In genomic region chr11:66858186-66858938, GRCh38 we compare ENCODE assay signal across 12 cellular contexts. TPM values are rescaled to one million over a fixed set of nuclear protein-coding genes. Genes with fewer than 3 reads are reported as not detected.
DNase-seq lines count a peak whose midpoint lies in the region; ATAC-seq and TF ChIP-seq lines count a peak whose summit lies in the region.
"Had no signal": no experiment of that assay in that cellular context is flagged by ENCODE, and none has a peak within 500 bp of the region (broad histone marks: within the 10 kb centered on the region; RNA-seq: fewer than 3 reads in every experiment).

No MANE protein-coding gene starts in this region.

- H3K27ac Mint-ChIP-seq in CD4-positive, alpha-beta T cell: no peak overlapping the region
- no peak overlapping the region for H3K27ac Mint-ChIP-seq in activated naive CD8-positive, alpha-beta T cell treated with anti-CD3 and anti-CD28 coated beads, Interleukin-2, amount 10 ng/mL, durations not matched to agents 7 days and 5 days
- H3K27ac Mint-ChIP-seq in natural killer cell: no peak overlapping the region

- no peaks in the 10 kb centered on the region for H3K27me3 ChIP-seq in CD4-positive, alpha-beta T cell (ENCODE audit: control insufficient read depth, insufficient read depth, low read length)
- no peaks in the 10 kb centered on the region for H3K27me3 ChIP-seq in HCT116 (ENCODE audit: insufficient read depth, low read length)

- intact Hi-C loops in CD4-positive, alpha-beta T cell (cut with DNase I, micrococcal nuclease): no loop called here
- intact Hi-C loops in HCT116 (cut with micrococcal nuclease) (no loop called here), natural killer cell (cut with micrococcal nuclease) (no loop called here)

- H3K4me3 Mint-ChIP-seq in CD4-positive, alpha-beta T cell: peak overlapping the region; percentile 42
- peak overlapping the region; percentile 81 for H3K4me3 Mint-ChIP-seq in activated naive CD8-positive, alpha-beta T cell treated with anti-CD3 and anti-CD28 coated beads, Interleukin-2, amount 10 ng/mL, durations not matched to agents 7 days and 5 days
- peak overlapping the region; percentile 86 for H3K4me3 Mint-ChIP-seq in natural killer cell

- H3K9ac ChIP-seq in HCT116 (ENCODE audit: low read length): no peak overlapping the region

- peak overlapping the region; percentile 66 to 74; a peak in 2 of 4 replicates for H3K4me3 ChIP-seq in HCT116 (replicated peaks in 1 of 2; ENCODE audit: low read depth in 1 of 2, low read length in 2 of 2)

- peaks cover 11 to 24% of the 10 kb centered on the region in 2 experiments for H3K4me1 ChIP-seq in HCT116 (ENCODE audit: control insufficient read depth in 1 of 2, insufficient read depth in 2 of 2, low read length in 2 of 2)

- TF ChIP-seq POLR2A in HCT116 (IDR thresholded peaks at IDR 0.05; ENCODE audit: borderline replicate concordance, extremely low read depth, insufficient read depth, insufficient read length): no peak

- BruUV-seq in HCT116 (replicated peaks; lab: Mats Ljungman, UMichigan): no TSS peak

- TF ChIP-seq CTCF in CD4-positive, alpha-beta T cell (IDR thresholded peaks at IDR 0.05): no peak
- TF ChIP-seq CTCF in HCT116 (IDR thresholded peaks at IDR 0.05 in 2 of 3, conservative IDR thresholded peaks at IDR 0.05 in 1 of 3; ENCODE audit: borderline replicate concordance in 1 of 3, insufficient read depth in 1 of 3, low read depth in 2 of 3, low read length in 2 of 3) (no peak), natural killer cell (IDR thresholded peaks at IDR 0.05) (no peak)

- peak overlapping the region; percentile 88 for H3K4me2 ChIP-seq in HCT116 (ENCODE audit: low read length)

- CTCF ChIA-PET in CD4-positive, alpha-beta T cell (lab: Charles Lee): no interaction called here
- CTCF ChIA-PET in HCT116 (lab: Charles Lee): interaction anchor here (1.2 kb wide), 1 partner anchor 25 kb away, joined by 5 read pairs; no protein-coding TSS in a partner anchor

- H3K9me3 Mint-ChIP-seq in CD4-positive, alpha-beta T cell: no peaks in the 10 kb centered on the region
- H3K9me3 Mint-ChIP-seq in activated naive CD8-positive, alpha-beta T cell treated with anti-CD3 and anti-CD28 coated beads, Interleukin-2, amount 10 ng/mL, durations not matched to agents 7 days and 5 days: no peaks in the 10 kb centered on the region
- no peaks in the 10 kb centered on the region for H3K9me3 Mint-ChIP-seq in natural killer cell

- no peaks in the 10 kb centered on the region for H3K4me1 Mint-ChIP-seq in CD4-positive, alpha-beta T cell (ENCODE audit: low read depth)
- peaks cover 10% of the 10 kb centered on the region for H3K4me1 Mint-ChIP-seq in activated naive CD8-positive, alpha-beta T cell treated with anti-CD3 and anti-CD28 coated beads, Interleukin-2, amount 10 ng/mL, durations not matched to agents 7 days and 5 days
- peaks cover 0 to 5% of the 10 kb centered on the region in 2 donors for H3K4me1 Mint-ChIP-seq in natural killer cell

- H3K36me3 Mint-ChIP-seq in CD4-positive, alpha-beta T cell (ENCODE audit: low read depth): no peaks in the 10 kb centered on the region
- H3K36me3 Mint-ChIP-seq in activated naive CD8-positive, alpha-beta T cell treated with anti-CD3 and anti-CD28 coated beads, Interleukin-2, amount 10 ng/mL, durations not matched to agents 7 days and 5 days: no peaks in the 10 kb centered on the region
- H3K36me3 Mint-ChIP-seq in natural killer cell: no peaks in the 10 kb centered on the region

- H3K36me3 ChIP-seq in HCT116 (ENCODE audit: control insufficient read depth in 1 of 2, insufficient read depth in 2 of 2, low read length in 2 of 2): peaks cover 0 to 4% of the 10 kb centered on the region in 2 experiments; a peak in 1 of 4 replicates

- no peaks in the 10 kb centered on the region for H3K9me2 ChIP-seq in HCT116 (ENCODE audit: insufficient read depth)

- H3K27me3 Mint-ChIP-seq in CD4-positive, alpha-beta T cell: no peaks in the 10 kb centered on the region
- no peaks in the 10 kb centered on the region for H3K27me3 Mint-ChIP-seq in activated naive CD8-positive, alpha-beta T cell treated with anti-CD3 and anti-CD28 coated beads, Interleukin-2, amount 10 ng/mL, durations not matched to agents 7 days and 5 days
- no peaks in the 10 kb centered on the region for H3K27me3 Mint-ChIP-seq in natural killer cell (ENCODE audit: low read depth in 2 of 2)

- no peak for DNase-seq in CD4-positive, alpha-beta T cell
- no peak for DNase-seq in HCT116 (ENCODE audit: low read depth, low spot score)
- no peak for DNase-seq in activated naive CD8-positive, alpha-beta T cell treated with anti-CD3 and anti-CD28 coated beads, Interleukin-2, amount 10 ng/mL, durations not matched to agents 7 days and 5 days
- no peak for DNase-seq in natural killer cell
- DNase-seq in islet precursor cell: no peak
- no peak for DNase-seq in HT-29 (ENCODE audit: low spot score)
- no peak for DNase-seq in DMS153 (lab: John Stamatoyannopoulos, UW)
- no peak for DNase-seq in activated CD4-positive, CD25-positive, alpha-beta regulatory T cell treated with anti-CD3 and anti-CD28 coated beads, Interleukin-2, amount 50 U/mL, for 72 hours
- DNase-seq: activated CD4-positive, alpha-beta T cell treated with anti-CD3 and anti-CD28 coated beads, Interleukin-2, amount 50 U/mL, for 4 hours; DMS 273 treated with DMSO at 0.1 percent for 48 hours; NCI-H446 treated with DMSO at 0.1 percent for 48 hours; Right ventricle myocardium superior had no signal

- POLR2A ChIA-PET in CD4-positive, alpha-beta T cell (lab: Charles Lee): interaction anchor here (1.1 to 1.2 kb wide), 2 partner anchors 15 to 220 kb away, joined by 3 to 5 read pairs; partner anchors contain the start of genes RBM4 and RCE1
- POLR2A ChIA-PET in HCT116 (lab: Charles Lee): interaction anchor here (0.7 kb wide), 1 partner anchor 60 kb away, joined by 3 read pairs; no protein-coding TSS in a partner anchor
- POLR2A ChIA-PET in activated naive CD8-positive, alpha-beta T cell treated with anti-CD3 and anti-CD28 coated beads, Interleukin-2, amount 10 ng/mL, durations not matched to agents 7 days and 5 days (lab: Charles Lee): interaction anchor here (0.6 kb wide), 1 partner anchor 261 kb away, joined by 3 read pairs; the partner anchor contains the start of gene KDM2A

- H4K20me1 ChIP-seq in HCT116 (ENCODE audit: insufficient read depth): no peaks in the 10 kb centered on the region

- RAD21 ChIA-PET in HCT116 (lab: Charles Lee; ENCODE audit: low non-redundant PET in 1 of 2, low total read pairs in 2 of 2, uncharacterized antibody in 2 of 2, unreplicated experiment in 2 of 2): no interaction called here

- no peaks in the 10 kb centered on the region for H3K9me3 ChIP-seq in CD4-positive, alpha-beta T cell (ENCODE audit: control insufficient read depth, low read length)
- no peaks in the 10 kb centered on the region for H3K9me3 ChIP-seq in HCT116 (ENCODE audit: control insufficient read depth in 1 of 2, insufficient read depth in 1 of 2, low read depth in 1 of 2, low read length in 2 of 2)

- H3K79me2 ChIP-seq in HCT116 (ENCODE audit: insufficient read depth, low read length): peaks cover 23% of the 10 kb centered on the region

- no peak for TF ChIP-seq RAD21 in HCT116 (IDR thresholded peaks at IDR 0.05; ENCODE audit: low read depth)

- no peak for ATAC-seq in CD4-positive, alpha-beta T cell (ENCODE audit: poor library complexity)
- ATAC-seq in HCT116: no peak
- ATAC-seq in activated naive CD8-positive, alpha-beta T cell treated with anti-CD3 and anti-CD28 coated beads, Interleukin-2, amount 10 ng/mL, durations not matched to agents 7 days and 5 days (ENCODE audit: low read depth): no peak
- no peak for ATAC-seq in natural killer cell

- H2AFZ ChIP-seq in HCT116 (ENCODE audit: low read depth, low read length, poor library complexity, severe bottlenecking): no peak overlapping the region

- H3K27ac ChIP-seq in CD4-positive, alpha-beta T cell (ENCODE audit: low read depth, low read length): no peak overlapping the region
- peak overlapping the region; percentile 97; the same call in 1 of the 2 replicates for H3K27ac ChIP-seq in HCT116 (ENCODE audit: low read depth, low read length)

TF ChIP-seq in HCT116, 20 proteins besides CTCF, POLR2A, EP300 and RAD21:
- TF ChIP-seq ATF3 (IDR thresholded peaks at IDR 0.05) (no peak), EZH2 (IDR thresholded peaks at IDR 0.05) (no peak), SRF (IDR thresholded peaks at IDR 0.05; ENCODE audit: low read depth) (no peak), ZBTB33 (IDR thresholded peaks at IDR 0.05; ENCODE audit: extremely low read depth, insufficient replicate concordance, low read length) (no peak), EZH2phosphoT487 (IDR thresholded peaks at IDR 0.05; ENCODE audit: borderline replicate concordance) (no peak), FOSL1 (IDR thresholded peaks at IDR 0.05; ENCODE audit: low read depth) (no peak)
TF ChIP-seq in HCT116: peak in this region for 0.

RNA-seq across cellular contexts. Expression of gene LRFN4, which starts 1.5 kb away (rescaled TPM):
- 1 to 10 TPM; 1.6 to 2.5 TPM for total RNA-seq in CD4-positive, alpha-beta T cell
- total RNA-seq in HCT116 (2021; ENCODE audit: unreplicated experiment): 55.4 TPM
- 28.7 and 30.2 TPM in 2 replicates for polyA plus RNA-seq in HCT116 (2012)
- total RNA-seq in activated naive CD8-positive, alpha-beta T cell treated with anti-CD3 and anti-CD28 coated beads, Interleukin-2, amount 10 ng/mL, durations not matched to agents 7 days and 5 days: 10 to 100 TPM; 16.4 to 17.0 TPM
- 1 to 10 TPM; 1.2 to 3.4 (median 2.0) TPM for total RNA-seq in natural killer cell
- total RNA-seq in HT-29 (2014; rRNA removed; shearing (Covaris generic)): 122 and 124 TPM in 2 replicates

RNA-seq across cellular contexts. Expression of gene RCE1, which starts 15.1 kb away (rescaled TPM):
- 10 to 100 TPM; 60.1 to 63.0 TPM for total RNA-seq in CD4-positive, alpha-beta T cell
- total RNA-seq in HCT116 (2021; ENCODE audit: unreplicated experiment) (35.3 TPM), natural killer cell (10 to 100 TPM; 41.3 to 47.0 (median 41.7) TPM)
- polyA plus RNA-seq in HCT116 (2012): 35.0 and 37.5 TPM in 2 replicates
- 10 to 100 TPM; 23.0 to 27.2 TPM for total RNA-seq in activated naive CD8-positive, alpha-beta T cell treated with anti-CD3 and anti-CD28 coated beads, Interleukin-2, amount 10 ng/mL, durations not matched to agents 7 days and 5 days
- 122 and 138 TPM in 2 replicates for total RNA-seq in HT-29 (2014; rRNA removed; shearing (Covaris generic))
